ENCODE assay signal across 1 cellular context in the genomic region with DNA sequence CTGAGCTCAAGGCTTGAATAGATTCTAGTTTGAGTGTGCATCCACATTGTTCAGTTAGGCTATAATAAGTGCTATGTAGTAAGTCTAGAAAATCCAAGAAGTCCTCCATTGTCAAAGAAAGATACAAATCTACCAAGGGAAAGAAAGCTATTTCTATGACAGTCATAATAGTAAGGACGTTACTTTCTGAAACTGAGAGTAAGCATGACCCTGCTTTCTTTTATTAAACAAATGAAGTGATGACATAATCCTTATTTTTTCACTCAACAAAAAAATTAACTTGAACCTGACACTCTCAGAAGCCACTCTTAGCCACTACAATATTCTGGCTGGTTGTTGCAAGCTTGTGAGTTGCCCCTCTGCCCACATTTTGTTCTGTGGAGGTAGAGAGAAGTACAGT.
TF ChIP-seq lines count a peak whose summit lies in the region.

No MANE protein-coding gene starts in this region.

TF ChIP-seq in GM12878, 131 proteins besides CTCF, POLR2A, EP300 and RAD21 (continued from another document):
- TF ChIP-seq, protein P1, sequence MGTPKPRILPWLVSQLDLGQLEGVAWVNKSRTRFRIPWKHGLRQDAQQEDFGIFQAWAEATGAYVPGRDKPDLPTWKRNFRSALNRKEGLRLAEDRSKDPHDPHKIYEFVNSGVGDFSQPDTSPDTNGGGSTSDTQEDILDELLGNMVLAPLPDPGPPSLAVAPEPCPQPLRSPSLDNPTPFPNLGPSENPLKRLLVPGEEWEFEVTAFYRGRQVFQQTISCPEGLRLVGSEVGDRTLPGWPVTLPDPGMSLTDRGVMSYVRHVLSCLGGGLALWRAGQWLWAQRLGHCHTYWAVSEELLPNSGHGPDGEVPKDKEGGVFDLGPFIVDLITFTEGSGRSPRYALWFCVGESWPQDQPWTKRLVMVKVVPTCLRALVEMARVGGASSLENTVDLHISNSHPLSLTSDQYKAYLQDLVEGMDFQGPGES (IDR thresholded peaks at IDR 0.05) = no peak
